ENCODE assay signal across 3 cellular contexts in the genomic region with DNA sequence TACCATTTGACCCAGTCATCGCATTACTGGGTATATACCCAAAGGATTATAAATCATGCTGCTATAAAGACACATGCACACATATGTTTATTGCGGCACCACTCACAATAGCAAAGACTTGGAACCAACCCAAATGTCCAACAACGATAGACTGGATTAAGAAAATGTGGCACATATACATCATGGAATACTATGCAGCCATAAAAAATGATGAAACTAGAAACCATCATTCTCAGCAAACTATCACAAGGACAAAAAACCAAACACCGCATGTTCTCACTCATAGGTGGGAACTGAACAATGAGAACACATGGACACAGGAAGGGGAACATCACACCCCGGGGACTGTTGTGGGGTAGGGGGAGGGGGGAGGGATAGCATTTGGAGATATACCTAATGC.
DNase-seq lines count a peak whose midpoint lies in the region; ATAC-seq, FAIRE-seq and TF ChIP-seq lines count a peak whose summit lies in the region.
"Not testable (repeated sequence)": the region's sequence is repeated elsewhere in the genome, so short reads cannot be mapped to it uniquely, and the experiment has no call there.

No MANE protein-coding gene starts in this region.

- POLR2A ChIA-PET in HEK293 (lab: Yijun Ruan, JAX), result not testable (repeated sequence)
- POLR2A ChIA-PET in K562 (lab: Yijun Ruan, JAX), result interaction anchor here (0.6 kb wide), 1 partner anchor 486 kb away, joined by 3 read pairs; no protein-coding TSS in a partner anchor

- in situ Hi-C loops in K562 (cut with MboI), result not testable (repeated sequence)

- not testable (repeated sequence) for H3K27ac ChIP-seq in HEK293 (ENCODE audit: extremely low read depth, low read depth, low read length); K562 (ENCODE audit: extremely low read depth, low read depth, low read length)

- FAIRE-seq in K562 (lab: Jason Lieb, UNC), result not testable (repeated sequence)

- H3K4me2 ChIP-seq in K562 (ENCODE audit: insufficient read depth, low read length), result not testable (repeated sequence)

- H4K20me1 ChIP-seq in K562 (replicated peaks; ENCODE audit: control insufficient read depth, insufficient read depth, low read length), result not testable (repeated sequence)

- H3K9me3 ChIP-seq in HEK293 (ENCODE audit: control insufficient read depth, insufficient read depth, low read depth, low read length); K562 (replicated peaks; ENCODE audit: control insufficient read depth, insufficient read depth, low read depth, low read length): not testable (repeated sequence)

- TF ChIP-seq EP300 in K562 (IDR thresholded peaks at IDR 0.05; ENCODE audit: low read length), result not testable (repeated sequence)

- not testable (repeated sequence) for H3K9me1 ChIP-seq in K562 (ENCODE audit: control insufficient read depth, insufficient read depth, low read length)

- not testable (repeated sequence) for DNase-seq in K562 (ENCODE audit: extremely low read depth in 1 of 4, low spot score in 3 of 4)

- intact Hi-C loops in K562 (cut with micrococcal nuclease), result not testable (repeated sequence)

- not testable (repeated sequence) for H3K4me3 ChIP-seq in HEK293 (ENCODE audit: low read depth, low read length); K562

- H3K79me2 ChIP-seq in K562 (ENCODE audit: control insufficient read depth, insufficient read depth, low read length), result not testable (repeated sequence)

- not testable (repeated sequence) for H3K27me3 ChIP-seq in K562 (ENCODE audit: control insufficient read depth in 2 of 2, insufficient read depth in 2 of 2, low read length in 2 of 2)

- TF ChIP-seq CTCF in HEK293 (tag by site-specific recombination; IDR thresholded peaks at IDR 0.05); K562 (IDR thresholded peaks at IDR 0.05 in 2 of 3, conservative IDR thresholded peaks at IDR 0.05 in 1 of 3; ENCODE audit: insufficient read depth in 2 of 3, low read depth in 1 of 3, low read length in 3 of 3): not testable (repeated sequence)

- WGBS in K562 (ENCODE audit: insufficient coverage, low coverage, missing lambda C conversion rate), result 82% methylated on average over 4 of the region's 5 CpGs

- not testable (repeated sequence) for H2AFZ ChIP-seq in K562 (ENCODE audit: low read depth, low read length)

- CTCF ChIA-PET in HEK293 (lab: Yijun Ruan, JAX); K562 (lab: Yijun Ruan, JAX; ENCODE audit: low intra/inter-chr PET ratio): not testable (repeated sequence)

- not testable (repeated sequence) for ATAC-seq in SK-N-SH treated with all-trans-retinoic acid at 6 μM for 48 hours, K562

- not testable (repeated sequence) for H3K9ac ChIP-seq in K562 (ENCODE audit: insufficient read depth in 1 of 2, low read depth in 2 of 2, low read length in 2 of 2)

- not testable (repeated sequence) for H3K4me1 ChIP-seq in HEK293 (ENCODE audit: control insufficient read depth, insufficient read depth, low read length); K562 (replicated peaks in 1 of 2; ENCODE audit: control insufficient read depth in 2 of 2, insufficient read depth in 2 of 2, low read length in 2 of 2)

- BruUV-seq in K562 (replicated peaks; lab: Mats Ljungman, UMichigan), result not testable (repeated sequence)

- TF ChIP-seq RAD21 in K562 (CRISPR knock-in tag; conservative IDR thresholded peaks at IDR 0.05 in 1 of 2, IDR thresholded peaks at IDR 0.05 in 1 of 2), result not testable (repeated sequence)

- peaks cover 0 to 23% of the 10 kb centered on the region in 2 experiments; a peak in 2 of 3 replicates for H3K36me3 ChIP-seq in HEK293 (ENCODE audit: control insufficient read depth in 2 of 2, insufficient read depth in 1 of 2, low read length in 2 of 2)
- H3K36me3 ChIP-seq in K562 (ENCODE audit: control insufficient read depth, insufficient read depth, low read length), result peaks cover 28% of the 10 kb centered on the region; the same call in 2 of the 3 replicates

- not testable (repeated sequence) for TF ChIP-seq POLR2A in K562 (conservative IDR thresholded peaks at IDR 0.05)

TF ChIP-seq in HEK293, 187 proteins besides CTCF, POLR2A, EP300 and RAD21:
- TF ChIP-seq, protein P1, sequence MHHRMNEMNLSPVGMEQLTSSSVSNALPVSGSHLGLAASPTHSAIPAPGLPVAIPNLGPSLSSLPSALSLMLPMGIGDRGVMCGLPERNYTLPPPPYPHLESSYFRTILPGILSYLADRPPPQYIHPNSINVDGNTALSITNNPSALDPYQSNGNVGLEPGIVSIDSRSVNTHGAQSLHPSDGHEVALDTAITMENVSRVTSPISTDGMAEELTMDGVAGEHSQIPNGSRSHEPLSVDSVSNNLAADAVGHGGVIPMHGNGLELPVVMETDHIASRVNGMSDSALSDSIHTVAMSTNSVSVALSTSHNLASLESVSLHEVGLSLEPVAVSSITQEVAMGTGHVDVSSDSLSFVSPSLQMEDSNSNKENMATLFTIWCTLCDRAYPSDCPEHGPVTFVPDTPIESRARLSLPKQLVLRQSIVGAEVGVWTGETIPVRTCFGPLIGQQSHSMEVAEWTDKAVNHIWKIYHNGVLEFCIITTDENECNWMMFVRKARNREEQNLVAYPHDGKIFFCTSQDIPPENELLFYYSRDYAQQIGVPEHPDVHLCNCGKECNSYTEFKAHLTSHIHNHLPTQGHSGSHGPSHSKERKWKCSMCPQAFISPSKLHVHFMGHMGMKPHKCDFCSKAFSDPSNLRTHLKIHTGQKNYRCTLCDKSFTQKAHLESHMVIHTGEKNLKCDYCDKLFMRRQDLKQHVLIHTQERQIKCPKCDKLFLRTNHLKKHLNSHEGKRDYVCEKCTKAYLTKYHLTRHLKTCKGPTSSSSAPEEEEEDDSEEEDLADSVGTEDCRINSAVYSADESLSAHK (tag by site-specific recombination; IDR thresholded peaks at IDR 0.05), result peak; percentile 68
- TF ChIP-seq, protein P2, sequence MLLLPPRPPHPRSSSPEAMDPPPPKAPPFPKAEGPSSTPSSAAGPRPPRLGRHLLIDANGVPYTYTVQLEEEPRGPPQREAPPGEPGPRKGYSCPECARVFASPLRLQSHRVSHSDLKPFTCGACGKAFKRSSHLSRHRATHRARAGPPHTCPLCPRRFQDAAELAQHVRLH (tag by site-specific recombination; IDR thresholded peaks at IDR 0.05), result 0 out of 2 replicates have a peak, but pooled peaks have one; percentile 45
- peak; percentile 83 for TF ChIP-seq ZNF146 (tag by site-specific recombination; IDR thresholded peaks at IDR 0.05)

TF ChIP-seq in SK-N-SH treated with all-trans-retinoic acid at 6 μM for 48 hours, 23 proteins besides CTCF, POLR2A, EP300 and RAD21:
- peak; percentile 60; the same call in 1 of the 2 replicates for TF ChIP-seq ZNF8 (CRISPR knock-in tag; IDR thresholded peaks at IDR 0.05)

TF ChIP-seq in K562, 482 proteins besides CTCF, POLR2A, EP300 and RAD21:
- TF ChIP-seq ZNF146 (CRISPR knock-in tag; IDR thresholded peaks at IDR 0.05; ENCODE audit: unreplicated experiment) (peak; percentile 41), BCOR (IDR thresholded peaks at IDR 0.05) (0 out of 2 replicates have a peak, but pooled peaks have one; percentile 37)
